In genomic region chr17:18246109-18246725, GRCh38 we compare ENCODE assay signal across 22 cellular contexts. TPM values are rescaled to one million over a fixed set of nuclear protein-coding genes. Genes with fewer than 3 reads are reported as not detected.
A peak's percentile ranks its signal among the peaks of the same experiment; 100 is the strongest.
DNase-seq lines count a peak whose midpoint lies in the region; ATAC-seq and TF ChIP-seq lines count a peak whose summit lies in the region.
"Had no signal": no experiment of that assay in that cellular context is flagged by ENCODE, and none has a peak within 500 bp of the region (broad histone marks: within the 10 kb centered on the region; RNA-seq: fewer than 3 reads in every experiment).

No MANE protein-coding gene starts in this region.

- H3K36me3 ChIP-seq in HUES64 (ENCODE audit: insufficient read depth, low read length) (peaks cover 74% of the 10 kb centered on the region), tibial artery (peaks cover 47 to 100% (median 76%) of the 10 kb centered on the region in 3 donors)

- intact Hi-C loops in dorsolateral prefrontal cortex (cut with DNase I): loop anchor here (5.0 to 10.0 kb wide), 3 partner anchors 116 to 379 kb away; partner anchors contain the start of gene SHMT1 (in 2 of the 2)
- intact Hi-C loops in tibial artery (cut with DNase I; ENCODE audit: low total_unique reads): no loop called here
- intact Hi-C loops in posterior vena cava (cut with DNase I): loop anchor here in 1 of 2 donors (10.0 kb wide), 1 partner anchor 79 kb away; no protein-coding TSS in a partner anchor

- peak overlapping the region; percentile 85 for H3K27ac ChIP-seq in 22Rv1
- no peak overlapping the region for H3K27ac ChIP-seq in HUES64 (ENCODE audit: low read depth, low read length)
- peak overlapping the region in 36 of 59 donors; percentile 19 to 91 (median 82) for H3K27ac ChIP-seq in dorsolateral prefrontal cortex
- H3K27ac ChIP-seq in tibial artery: no peak overlapping the region
- H3K27ac ChIP-seq: GM23248 had no signal

- no peak overlapping the region for H3K27ac Mint-ChIP-seq in mesothelial cell of epicardium
- H3K27ac Mint-ChIP-seq: activated naive CD4-positive, alpha-beta T cell treated with anti-CD3 and anti-CD28 coated beads, Interleukin-2, amount 50 U/mL, for 24 hours; activated T-cell treated with anti-CD3 and anti-CD28 coated beads, Interleukin-2, amount 50 U/mL, for 72 hours; T-cell had no signal

- WGBS in HUES64: 93% methylated on average over 23 of the region's 24 CpGs

- peak overlapping the region; percentile 56 for H3K9ac ChIP-seq in HUES64 (ENCODE audit: low read depth, low read length)
- H3K9ac ChIP-seq: GM23248 had no signal

- 0 out of 2 replicates have a peak, but pooled peaks cover 5% of the 10 kb centered on the region for H3K4me1 ChIP-seq in HUES64 (ENCODE audit: insufficient read depth, low read length)
- peaks cover 0 to 14% (median 0%) of the 10 kb centered on the region in 4 donors for H3K4me1 ChIP-seq in tibial artery

- H3K4me3 Mint-ChIP-seq in mesothelial cell of epicardium: peak overlapping the region; percentile 45
- H3K4me3 Mint-ChIP-seq: activated naive CD4-positive, alpha-beta T cell treated with anti-CD3 and anti-CD28 coated beads, Interleukin-2, amount 50 U/mL, for 24 hours; activated T-cell treated with anti-CD3 and anti-CD28 coated beads, Interleukin-2, amount 50 U/mL, for 72 hours; T-cell had no signal

- DNase-seq in dorsolateral prefrontal cortex (no peak), mesothelial cell of epicardium (ENCODE audit: low spot score in 2 of 2, unreplicated experiment in 2 of 2) (no peak), tibial artery (no peak), islet precursor cell (no peak), posterior vena cava (ENCODE audit: low spot score) (no peak)
- DNase-seq: activated CD4-positive, alpha-beta T cell treated with anti-CD3 and anti-CD28 coated beads for 48 hours; activated T-cell treated with anti-CD3 and anti-CD28 coated beads, Interleukin-2, amount 50 U/mL, for 72 hours; aorta; effector CD4-positive, alpha-beta T cell; GM23248; NCI-H82; occipital lobe; retina; SHP77 treated with DMSO at 0.1 percent for 48 hours; stimulated activated CD4-positive, alpha-beta T cell treated with anti-CD3 and anti-CD28 coated beads, Interleukin-4, amount 100 ng/mL, for 24 hours; stimulated activated naive CD8-positive, alpha-beta T cell treated with anti-CD3 and anti-CD28 coated beads, Interleukin-15, Interleukin-2, amounts not matched to agents 100 U/mL and 50 U/mL, for 24 hours; T-cell had no signal

- H3K27me3 ChIP-seq in HUES64 (ENCODE audit: insufficient read depth, low read length) (no peaks in the 10 kb centered on the region), dorsolateral prefrontal cortex (no peaks in the 10 kb centered on the region), tibial artery (no peaks in the 10 kb centered on the region)

- H3K4me1 Mint-ChIP-seq in mesothelial cell of epicardium: peaks cover 13% of the 10 kb centered on the region

- H3K4me3 ChIP-seq in HUES64 (ENCODE audit: low read length): peak overlapping the region; percentile 65
- H3K4me3 ChIP-seq in dorsolateral prefrontal cortex: no peak overlapping the region
- no peak overlapping the region for H3K4me3 ChIP-seq in tibial artery
- H3K4me3 ChIP-seq: GM23248 had no signal

- H3K36me3 Mint-ChIP-seq in mesothelial cell of epicardium: peaks cover 19% of the 10 kb centered on the region

- no peaks in the 10 kb centered on the region for H3K9me3 Mint-ChIP-seq in mesothelial cell of epicardium
- H3K9me3 Mint-ChIP-seq: activated naive CD4-positive, alpha-beta T cell treated with anti-CD3 and anti-CD28 coated beads, Interleukin-2, amount 50 U/mL, for 24 hours; activated T-cell treated with anti-CD3 and anti-CD28 coated beads, Interleukin-2, amount 50 U/mL, for 72 hours; T-cell; type B pancreatic cell had no signal

- no peak for ATAC-seq in HG03108 (IDR thresholded peaks at IDR 0.05; ENCODE audit: unreplicated experiment)
- ATAC-seq: activated T-cell treated with anti-CD3 and anti-CD28 coated beads, Interleukin-2, amount 50 U/mL, for 72 hours; stimulated activated naive CD8-positive, alpha-beta T cell treated with anti-CD3 and anti-CD28 coated beads, Interleukin-15, Interleukin-2, amounts not matched to agents 100 U/mL and 50 U/mL, for 24 hours; T-cell had no signal

- TF ChIP-seq CTCF in 22Rv1 (IDR thresholded peaks at IDR 0.05): no peak
- TF ChIP-seq CTCF in dorsolateral prefrontal cortex (IDR thresholded peaks at IDR 0.05 in 54 of 56, conservative IDR thresholded peaks at IDR 0.05 in 2 of 56; ENCODE audit: low read depth in 1 of 56, partially characterized antibody in 56 of 56): no peak
- no peak for TF ChIP-seq CTCF in mesothelial cell of epicardium (IDR thresholded peaks at IDR 0.05; ENCODE audit: unreplicated experiment)
- no peak for TF ChIP-seq CTCF in tibial artery (IDR thresholded peaks at IDR 0.05)

- H3K9me3 ChIP-seq in HUES64 (ENCODE audit: insufficient read depth, low read depth, low read length) (no peaks in the 10 kb centered on the region), tibial artery (no peaks in the 10 kb centered on the region)

- no peaks in the 10 kb centered on the region for H3K27me3 Mint-ChIP-seq in mesothelial cell of epicardium (ENCODE audit: low read depth)
- H3K27me3 Mint-ChIP-seq: activated naive CD4-positive, alpha-beta T cell treated with anti-CD3 and anti-CD28 coated beads, Interleukin-2, amount 50 U/mL, for 24 hours; T-cell; type B pancreatic cell had no signal

RNA-seq across cellular contexts. Expression of gene FLII, which starts 12.3 kb away (rescaled TPM):
- 136 TPM for polyA plus RNA-seq in HUES64 (2013, experiment 1 of 2)
- polyA plus RNA-seq in HUES64 (2013, experiment 2 of 2): 148 TPM
- total RNA-seq in dorsolateral prefrontal cortex (100 to 1,000 TPM in 118 of 120 experiments, 10 to 100 TPM in 2; 86.1 to 217 (median 147) TPM), mesothelial cell of epicardium (190 to 202 TPM (median 199 TPM) in 3 replicates), posterior vena cava (100 to 1,000 TPM; 275 to 418 TPM)

RNA-seq across cellular contexts. Expression of gene MIEF2, which starts 14.2 kb away (rescaled TPM):
- polyA plus RNA-seq in HUES64 (2013, experiment 1 of 2): 6.5 TPM
- polyA plus RNA-seq in HUES64 (2013, experiment 2 of 2): 6.0 TPM
- total RNA-seq in dorsolateral prefrontal cortex: 10 to 100 TPM; 12.6 to 31.3 (median 19.8) TPM
- total RNA-seq in mesothelial cell of epicardium: 22.5 to 25.2 TPM (median 23.8 TPM) in 3 replicates
- 10 to 100 TPM in 1 of 2 donors, 1 to 10 TPM in 1; 7.7 to 11.3 TPM for total RNA-seq in posterior vena cava

RNA-seq across cellular contexts. Expression of gene LLGL1, which starts 20.8 kb away (rescaled TPM):
- 52.6 TPM for polyA plus RNA-seq in HUES64 (2013, experiment 1 of 2)
- 52.4 TPM for polyA plus RNA-seq in HUES64 (2013, experiment 2 of 2)
- total RNA-seq in dorsolateral prefrontal cortex (100 to 1,000 TPM in 8 of 120 experiments, 10 to 100 TPM in 112; 30.0 to 174 (median 53.4) TPM), mesothelial cell of epicardium (70.8 to 72.5 TPM (median 72.1 TPM) in 3 replicates), posterior vena cava (10 to 100 TPM; 13.9 to 16.2 TPM)

Comparison
In these comparisons a context has a peak if more than half of its experiments do, and no peak if none do; other contexts are left out.
1. H3K27ac ChIP-seq: peak in 22Rv1 (single experiment) and dorsolateral prefrontal cortex (36 of 59); none in HUES64 (single experiment) and tibial artery (0 of 2).